In genomic region chr4:4031446-4032135, GRCh38 we compare ENCODE assay signal across 6 cellular contexts.
DNase-seq lines count a peak whose midpoint lies in the region; FAIRE-seq and TF ChIP-seq lines count a peak whose summit lies in the region.
"Not testable (repeated sequence)": the region's sequence is repeated elsewhere in the genome, so short reads cannot be mapped to it uniquely, and the experiment has no call there.

No MANE protein-coding gene starts in this region.

- H3K4me1 ChIP-seq in CD4-positive, alpha-beta memory T cell (ENCODE audit: insufficient read depth, low read length); endodermal cell (ENCODE audit: control insufficient read depth, insufficient read depth, low read length); mesendoderm (ENCODE audit: control insufficient read depth, low read depth, low read length); small intestine (ENCODE audit: control insufficient read depth in 2 of 2, insufficient read depth in 1 of 2, low read depth in 1 of 2, low read length in 1 of 2): not testable (repeated sequence)
- peaks cover 27% of the 10 kb centered on the region for H3K4me1 ChIP-seq in OCI-LY3 (ENCODE audit: low read length)

- H2BK120ac ChIP-seq in mesendoderm (ENCODE audit: low read depth, low read length) = not testable (repeated sequence)

- not testable (repeated sequence) for H3K79me2 ChIP-seq in OCI-LY3 (ENCODE audit: low read length); mesendoderm (ENCODE audit: control insufficient read depth, insufficient read depth, low read length)

- H3K4me3 Mint-ChIP-seq in CD4-positive, alpha-beta memory T cell; endodermal cell: not testable (repeated sequence)

- not testable (repeated sequence) for H3K4ac ChIP-seq in mesendoderm (ENCODE audit: low read depth, low read length)

- H3K9me3 Mint-ChIP-seq in CD4-positive, alpha-beta memory T cell = not testable (repeated sequence)
- H3K9me3 Mint-ChIP-seq in endodermal cell = peaks cover 33% of the 10 kb centered on the region

- H3K4me1 Mint-ChIP-seq in CD4-positive, alpha-beta memory T cell = not testable (repeated sequence)
- peaks cover 14% of the 10 kb centered on the region for H3K4me1 Mint-ChIP-seq in endodermal cell

- intact Hi-C loops in CD4-positive, alpha-beta memory T cell (cut with micrococcal nuclease) = not testable (repeated sequence)

- not testable (repeated sequence) for H4K8ac ChIP-seq in mesendoderm (ENCODE audit: low read depth, low read length)

- H3K9ac ChIP-seq in OCI-LY3 (ENCODE audit: low read length); endodermal cell (ENCODE audit: extremely low read depth, low read length, poor library complexity, severe bottlenecking); mesendoderm (ENCODE audit: low read length): not testable (repeated sequence)

- CTCF ChIA-PET in CD4-positive, alpha-beta memory T cell (lab: Charles Lee; ENCODE audit: partially characterized antibody) = not testable (repeated sequence)

- not testable (repeated sequence) for H3K27ac Mint-ChIP-seq in CD4-positive, alpha-beta memory T cell; endodermal cell

- not testable (repeated sequence) for H2BK15ac ChIP-seq in mesendoderm (replicated peaks; ENCODE audit: low read depth)

- not testable (repeated sequence) for H3K27me3 ChIP-seq in CD4-positive, alpha-beta memory T cell (ENCODE audit: insufficient read depth, low read length); OCI-LY3 (ENCODE audit: low read depth, low read length); endodermal cell (ENCODE audit: control insufficient read depth, insufficient read depth, low read length, poor library complexity, severe bottlenecking); mesendoderm (ENCODE audit: insufficient read depth, low read length, poor library complexity); small intestine (ENCODE audit: control insufficient read depth in 2 of 2, insufficient read depth in 2 of 2, low read length in 2 of 2)

- not testable (repeated sequence) for H3K18ac ChIP-seq in mesendoderm (ENCODE audit: low read length)

- not testable (repeated sequence) for H4K5ac ChIP-seq in mesendoderm (ENCODE audit: low read length)

- 78 to 82% methylated on average over 6 to 8 of the region's 8 CpGs for WGBS in endodermal cell (ENCODE audit: insufficient coverage in 1 of 2, insufficient read length in 1 of 2), 2 experiments
- WGBS in mesendoderm (ENCODE audit: extremely low coverage, insufficient coverage, low lambda C conversion rate) = no CpG with 5 or more reads among the region's 8 CpGs
- 56 to 70% (median 61%) methylated on average over 8 of the region's 8 CpGs for WGBS in small intestine, 3 donors

- H3K23ac ChIP-seq in mesendoderm (ENCODE audit: low read length) = not testable (repeated sequence)

- H2AK5ac ChIP-seq in mesendoderm (ENCODE audit: low read length) = not testable (repeated sequence)

- peak overlapping the region; percentile 58 for H3K27ac ChIP-seq in CD4-positive, alpha-beta memory T cell (ENCODE audit: low read depth, low read length)
- H3K27ac ChIP-seq in OCI-LY3 (ENCODE audit: low read length); endodermal cell (ENCODE audit: low read depth, low read length); mesendoderm (ENCODE audit: low read depth, low read length); small intestine (ENCODE audit: low read depth in 1 of 2, low read length in 1 of 2): not testable (repeated sequence)

- not testable (repeated sequence) for H3K79me1 ChIP-seq in mesendoderm (ENCODE audit: low read length)

- not testable (repeated sequence) for H3K4me3 ChIP-seq in CD4-positive, alpha-beta memory T cell (ENCODE audit: low read length in 2 of 2); OCI-LY3 (ENCODE audit: low read length); mesendoderm (ENCODE audit: low read length); small intestine (ENCODE audit: low read depth in 1 of 2, low read length in 2 of 2)
- peak overlapping the region; percentile 65 for H3K4me3 ChIP-seq in endodermal cell (ENCODE audit: low read length)

- H3K27me3 Mint-ChIP-seq in CD4-positive, alpha-beta memory T cell; endodermal cell (ENCODE audit: insufficient read depth): not testable (repeated sequence)

- H4K20me1 ChIP-seq in OCI-LY3 (ENCODE audit: insufficient read depth, low read length) = not testable (repeated sequence)

- H3K56ac ChIP-seq in mesendoderm (ENCODE audit: low read length) = not testable (repeated sequence)

- not testable (repeated sequence) for FAIRE-seq in small intestine (lab: Jason Lieb, UNC)

- H2AFZ ChIP-seq in OCI-LY3 (ENCODE audit: low read depth, low read length) = not testable (repeated sequence)

- TF ChIP-seq CTCF in OCI-LY3 (IDR thresholded peaks at IDR 0.05; ENCODE audit: low read depth, low read length); endodermal cell (conservative IDR thresholded peaks at IDR 0.05): not testable (repeated sequence)

- POLR2A ChIA-PET in CD4-positive, alpha-beta memory T cell (lab: Charles Lee; ENCODE audit: partially characterized antibody) = not testable (repeated sequence)

- H3K4me2 ChIP-seq in OCI-LY3 (ENCODE audit: low read length) = peak overlapping the region; percentile 41; the same call in 1 of the 2 replicates
- not testable (repeated sequence) for H3K4me2 ChIP-seq in mesendoderm (ENCODE audit: low read length)

- H2BK5ac ChIP-seq in mesendoderm (ENCODE audit: low read length) = not testable (repeated sequence)

- not testable (repeated sequence) for H3K36me3 ChIP-seq in CD4-positive, alpha-beta memory T cell (ENCODE audit: insufficient read depth, low read length); OCI-LY3 (replicated peaks; ENCODE audit: low read depth, low read length); mesendoderm (ENCODE audit: control insufficient read depth, insufficient read depth, low read length); small intestine (ENCODE audit: control insufficient read depth in 2 of 2, insufficient read depth in 2 of 2, low read length in 2 of 2)
- H3K36me3 ChIP-seq in endodermal cell (ENCODE audit: control insufficient read depth, insufficient read depth, low read length) = peaks cover 21% of the 10 kb centered on the region

- not testable (repeated sequence) for H3K36me3 Mint-ChIP-seq in CD4-positive, alpha-beta memory T cell
- H3K36me3 Mint-ChIP-seq in endodermal cell (ENCODE audit: low read depth) = peaks cover 31% of the 10 kb centered on the region

- not testable (repeated sequence) for H3K9me3 ChIP-seq in CD4-positive, alpha-beta memory T cell (ENCODE audit: control insufficient read depth in 1 of 2, low read length in 2 of 2); OCI-LY3 (ENCODE audit: insufficient read depth, low read length); small intestine (ENCODE audit: control insufficient read depth, low read depth)
- H3K9me3 ChIP-seq in endodermal cell (ENCODE audit: control insufficient read depth, low read length) = peaks cover 60% of the 10 kb centered on the region

- DNase-seq in CD4-positive, alpha-beta memory T cell = not testable (repeated sequence)
- DNase-seq in ELR (ENCODE audit: low read depth) (peak; percentile 0), endodermal cell (peak; percentile 44), mesendoderm (peak; percentile 37), small intestine (peak; percentile 30)
